ENCODE assay signal across 12 cellular contexts in the genomic region with DNA sequence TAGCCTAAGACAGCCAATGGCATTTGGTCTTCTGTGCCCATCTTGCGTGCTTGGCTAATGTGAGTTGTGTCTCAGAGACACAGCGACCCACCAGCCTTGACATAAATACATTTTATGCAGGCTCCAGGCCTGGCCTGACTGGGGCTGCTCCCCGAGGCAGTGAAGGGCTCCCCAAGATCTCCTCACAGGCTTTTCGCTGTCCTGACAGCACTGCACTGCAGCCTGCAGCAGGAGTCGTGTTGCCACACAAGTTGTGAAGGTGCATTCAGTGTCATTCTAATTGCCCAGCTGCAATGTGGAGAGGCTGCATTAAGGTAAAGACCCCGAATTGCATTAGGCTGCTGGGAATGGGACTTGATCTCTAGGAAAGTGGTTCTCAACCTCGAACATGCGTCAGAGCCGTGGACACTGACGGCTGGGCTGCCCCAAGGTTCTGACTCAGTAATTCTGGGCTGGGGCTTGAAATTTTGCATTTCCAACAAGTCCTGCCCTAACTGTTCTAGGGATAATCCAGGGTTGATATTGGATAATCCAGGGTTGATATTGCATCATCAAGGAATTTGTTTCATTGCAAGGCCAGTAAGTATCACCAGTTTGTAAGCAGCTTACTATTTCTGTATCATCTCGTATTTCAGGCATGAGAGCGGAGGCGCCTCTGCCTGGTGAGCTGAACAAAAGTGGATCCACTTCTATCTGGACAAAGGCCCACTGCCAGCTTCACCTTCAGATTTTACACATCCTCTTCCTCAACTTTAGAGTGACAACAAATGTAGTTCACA.
A peak's percentile ranks its signal among the peaks of the same experiment; 100 is the strongest.
DNase-seq lines count a peak whose midpoint lies in the region; ATAC-seq, FAIRE-seq and TF ChIP-seq lines count a peak whose summit lies in the region.
"Had no signal": no experiment of that assay in that cellular context is flagged by ENCODE, and none has a peak within 500 bp of the region (broad histone marks: within the 10 kb centered on the region; RNA-seq: fewer than 3 reads in every experiment).

No MANE protein-coding gene starts in this region.

- H3K9me3 Mint-ChIP-seq in chondrocyte (ENCODE audit: low read depth), result peaks cover 19% of the 10 kb centered on the region

- H3K36me3 Mint-ChIP-seq in chondrocyte (ENCODE audit: low read depth), result peaks cover 7% of the 10 kb centered on the region

- H3K4me1 Mint-ChIP-seq in chondrocyte (ENCODE audit: low read depth), result peaks cover 6% of the 10 kb centered on the region

- TF ChIP-seq CTCF in D721Med (IDR thresholded peaks at IDR 0.05; ENCODE audit: insufficient read depth, missing control alignments) (peak; percentile 4), chondrocyte (IDR thresholded peaks at IDR 0.05) (no peak)

- H3K27me3 Mint-ChIP-seq in chondrocyte (ENCODE audit: low read depth), result peaks cover 9% of the 10 kb centered on the region

- ATAC-seq in HG02763 (IDR thresholded peaks at IDR 0.05; ENCODE audit: unreplicated experiment), result no peak
- ATAC-seq in GM18867 (IDR thresholded peaks at IDR 0.05; ENCODE audit: unreplicated experiment), result no peak
- ATAC-seq: naive thymus-derived CD8-positive, alpha-beta T cell had no signal

- FAIRE-seq in D721Med (lab: Jason Lieb, UNC) (no peak), frontal cortex (lab: Jason Lieb, UNC) (no peak)

- DNase-seq in D721Med (ENCODE audit: insufficient read length, low spot score) (no peak), LHCN-M2 (ENCODE audit: low read depth) (peak; percentile 86), chondrocyte (ENCODE audit: low spot score) (no peak), myocyte (ENCODE audit: low read depth) (peak; percentile 73), superior temporal gyrus (ENCODE audit: extremely low spot score) (no peak), frontal cortex (ENCODE audit: low spot score in 2 of 2) (no peak)
- DNase-seq: aorta; naive thymus-derived CD8-positive, alpha-beta T cell; NCI-H1417; testis had no signal

- peak overlapping the region; percentile 25 for H3K27ac Mint-ChIP-seq in chondrocyte (ENCODE audit: unreplicated experiment)
- H3K27ac Mint-ChIP-seq: naive thymus-derived CD8-positive, alpha-beta T cell had no signal

- H3K4me3 Mint-ChIP-seq in chondrocyte (ENCODE audit: unreplicated experiment), result no peak overlapping the region
- H3K4me3 Mint-ChIP-seq: naive thymus-derived CD8-positive, alpha-beta T cell had no signal

Comparison
In these comparisons a context has a peak if more than half of its experiments do, and no peak if none do; other contexts are left out.
1. DNase-seq: peak in LHCN-M2 (single experiment) and myocyte (single experiment); none in D721Med (single experiment), chondrocyte (single experiment), superior temporal gyrus (single experiment) and frontal cortex (0 of 2).